8 cellular contexts compared by ENCODE assay signal in the genomic region with DNA sequence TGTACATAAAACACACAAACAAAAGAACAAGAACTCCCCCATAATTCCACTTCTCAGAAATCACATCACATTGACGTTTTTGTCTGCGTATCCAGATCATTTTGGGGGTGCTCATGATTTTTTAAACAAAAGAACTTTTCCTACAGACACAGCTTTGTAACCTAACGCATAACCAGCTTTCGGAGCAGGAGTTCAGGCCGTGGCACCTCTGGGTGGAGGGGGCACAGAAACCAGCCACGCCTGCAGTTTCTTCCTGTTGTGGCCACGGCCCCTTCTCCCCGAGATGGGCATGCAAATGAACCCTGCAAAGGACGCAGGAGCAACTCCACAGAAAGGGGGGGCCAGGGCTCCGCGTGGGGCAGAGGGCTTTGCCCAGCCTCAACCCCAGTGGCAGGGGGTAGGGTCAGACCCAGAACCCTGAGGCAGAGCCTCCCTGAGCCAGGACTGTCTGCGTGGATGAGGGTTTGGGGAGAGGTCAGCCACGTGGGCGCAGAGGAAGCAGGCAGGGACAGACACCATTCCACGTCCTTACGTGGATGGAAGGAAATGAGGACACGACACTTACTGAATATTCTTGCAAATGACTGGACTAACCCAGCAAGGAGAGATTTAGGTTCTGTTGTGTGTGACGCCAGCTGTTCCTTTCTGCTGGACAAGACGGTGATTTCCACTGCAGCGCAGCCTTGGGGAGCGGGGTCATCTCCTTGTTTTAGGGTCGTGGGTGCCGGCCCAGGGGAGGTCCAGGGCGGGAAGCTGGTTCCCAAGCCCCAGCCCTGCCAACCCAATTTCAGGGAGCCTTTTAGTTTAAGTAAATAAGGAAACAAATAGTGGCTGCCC.
A peak's percentile ranks its signal among the peaks of the same experiment; 100 is the strongest.
DNase-seq lines count a peak whose midpoint lies in the region; ATAC-seq lines count a peak whose summit lies in the region.

No MANE protein-coding gene starts in this region.

- peaks cover 2% of the 10 kb centered on the region for H3K9me3 Mint-ChIP-seq in activated naive CD4-positive, alpha-beta T cell treated with anti-CD3 and anti-CD28 coated beads for 36 hours

- H3K36me3 ChIP-seq in mucosa of rectum (ENCODE audit: control insufficient read depth in 2 of 2, insufficient read depth in 2 of 2, low read length in 2 of 2), result peaks cover 0 to 5% of the 10 kb centered on the region in 2 donors

- peaks cover 39 to 42% of the 10 kb centered on the region in 2 donors for H3K4me1 ChIP-seq in mucosa of rectum (ENCODE audit: control insufficient read depth in 2 of 2, insufficient read depth in 2 of 2, low read length in 2 of 2)

- peak; percentile 65 for DNase-seq in activated naive CD4-positive, alpha-beta T cell treated with anti-CD3 and anti-CD28 coated beads for 36 hours
- DNase-seq in NCI-H524 (lab: John Stamatoyannopoulos, UW), result no peak
- DNase-seq in NCI-H1436 (lab: John Stamatoyannopoulos, UW), result no peak
- DNase-seq in COR-L47 (lab: John Stamatoyannopoulos, UW), result no peak
- no peak for DNase-seq in H4 (ENCODE audit: low spot score)

- H3K27me3 ChIP-seq in mucosa of rectum (ENCODE audit: control insufficient read depth in 2 of 2, insufficient read depth in 2 of 2, low read length in 2 of 2), result no peaks in the 10 kb centered on the region

- H3K4me3 Mint-ChIP-seq in activated naive CD4-positive, alpha-beta T cell treated with anti-CD3 and anti-CD28 coated beads for 36 hours, result peak overlapping the region; percentile 62

- peak overlapping the region; percentile 14 to 24 for H3K9ac ChIP-seq in mucosa of rectum (ENCODE audit: low read depth in 1 of 2, low read length in 2 of 2)

- CTCF ChIA-PET in activated naive CD4-positive, alpha-beta T cell treated with anti-CD3 and anti-CD28 coated beads for 36 hours (lab: Charles Lee), result interaction anchor here (0.6 to 4.6 kb wide), 5 partner anchors 19 to 158 kb away, joined by 3 to 23 read pairs (median 4); no protein-coding TSS in a partner anchor

- no peaks in the 10 kb centered on the region for H3K27me3 Mint-ChIP-seq in activated naive CD4-positive, alpha-beta T cell treated with anti-CD3 and anti-CD28 coated beads for 36 hours (ENCODE audit: low read depth)

- peak overlapping the region; percentile 74 to 94 for H3K27ac ChIP-seq in mucosa of rectum (ENCODE audit: low read depth in 2 of 2, low read length in 2 of 2)

- peaks cover 58% of the 10 kb centered on the region for H3K4me1 Mint-ChIP-seq in activated naive CD4-positive, alpha-beta T cell treated with anti-CD3 and anti-CD28 coated beads for 36 hours (ENCODE audit: low read depth)

- peak; percentile 31 for ATAC-seq in GM18867 (IDR thresholded peaks at IDR 0.05; ENCODE audit: unreplicated experiment)
- ATAC-seq in HG03175 (IDR thresholded peaks at IDR 0.05; ENCODE audit: unreplicated experiment), result peak; percentile 17

- peak overlapping the region; percentile 95 for H3K27ac Mint-ChIP-seq in activated naive CD4-positive, alpha-beta T cell treated with anti-CD3 and anti-CD28 coated beads for 36 hours

- peaks cover 20% of the 10 kb centered on the region for H3K36me3 Mint-ChIP-seq in activated naive CD4-positive, alpha-beta T cell treated with anti-CD3 and anti-CD28 coated beads for 36 hours (ENCODE audit: low read depth)

- peak overlapping the region in 1 of 2 donors; percentile 20 for H3K4me3 ChIP-seq in mucosa of rectum (ENCODE audit: low read length in 2 of 2)

- H3K9me3 ChIP-seq in mucosa of rectum (ENCODE audit: control insufficient read depth in 2 of 2, low read length in 2 of 2), result no peaks in the 10 kb centered on the region

- intact Hi-C loops in activated naive CD4-positive, alpha-beta T cell treated with anti-CD3 and anti-CD28 coated beads for 36 hours (cut with micrococcal nuclease), result loop anchor here (1.0 to 10.0 kb wide), 4 partner anchors 42 to 863 kb away; partner anchors contain the start of genes CUL4A, DCUN1D2 and PCID2
